1 cellular context compared by ENCODE assay signal in the genomic region with DNA sequence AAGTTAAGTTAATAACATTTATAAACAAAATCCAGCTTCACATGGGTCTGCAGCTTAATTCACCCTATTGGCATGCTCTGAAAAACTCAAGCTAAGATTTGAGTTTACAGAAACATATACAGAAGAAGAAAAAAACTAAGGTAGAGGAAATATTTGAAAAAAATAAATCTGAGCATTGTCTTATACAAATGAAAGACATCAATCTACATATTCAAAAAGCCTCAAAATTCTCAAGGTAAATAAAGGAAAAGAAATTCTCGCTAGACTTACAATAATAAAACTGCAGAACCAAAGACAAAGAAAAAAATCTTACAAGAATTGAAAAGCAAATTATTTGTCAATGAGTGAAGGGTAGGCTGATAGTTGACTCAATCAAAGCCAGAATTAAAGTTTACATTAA.
TF ChIP-seq lines count a peak whose summit lies in the region.

No MANE protein-coding gene starts in this region.

TF ChIP-seq in WTC11, 78 proteins besides CTCF, POLR2A, EP300 and RAD21 (continued from another document):
- TF ChIP-seq, protein P1, sequence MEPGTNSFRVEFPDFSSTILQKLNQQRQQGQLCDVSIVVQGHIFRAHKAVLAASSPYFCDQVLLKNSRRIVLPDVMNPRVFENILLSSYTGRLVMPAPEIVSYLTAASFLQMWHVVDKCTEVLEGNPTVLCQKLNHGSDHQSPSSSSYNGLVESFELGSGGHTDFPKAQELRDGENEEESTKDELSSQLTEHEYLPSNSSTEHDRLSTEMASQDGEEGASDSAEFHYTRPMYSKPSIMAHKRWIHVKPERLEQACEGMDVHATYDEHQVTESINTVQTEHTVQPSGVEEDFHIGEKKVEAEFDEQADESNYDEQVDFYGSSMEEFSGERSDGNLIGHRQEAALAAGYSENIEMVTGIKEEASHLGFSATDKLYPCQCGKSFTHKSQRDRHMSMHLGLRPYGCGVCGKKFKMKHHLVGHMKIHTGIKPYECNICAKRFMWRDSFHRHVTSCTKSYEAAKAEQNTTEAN (CRISPR knock-in tag; IDR thresholded peaks at IDR 0.05) = no peak
- TF ChIP-seq, protein P2, sequence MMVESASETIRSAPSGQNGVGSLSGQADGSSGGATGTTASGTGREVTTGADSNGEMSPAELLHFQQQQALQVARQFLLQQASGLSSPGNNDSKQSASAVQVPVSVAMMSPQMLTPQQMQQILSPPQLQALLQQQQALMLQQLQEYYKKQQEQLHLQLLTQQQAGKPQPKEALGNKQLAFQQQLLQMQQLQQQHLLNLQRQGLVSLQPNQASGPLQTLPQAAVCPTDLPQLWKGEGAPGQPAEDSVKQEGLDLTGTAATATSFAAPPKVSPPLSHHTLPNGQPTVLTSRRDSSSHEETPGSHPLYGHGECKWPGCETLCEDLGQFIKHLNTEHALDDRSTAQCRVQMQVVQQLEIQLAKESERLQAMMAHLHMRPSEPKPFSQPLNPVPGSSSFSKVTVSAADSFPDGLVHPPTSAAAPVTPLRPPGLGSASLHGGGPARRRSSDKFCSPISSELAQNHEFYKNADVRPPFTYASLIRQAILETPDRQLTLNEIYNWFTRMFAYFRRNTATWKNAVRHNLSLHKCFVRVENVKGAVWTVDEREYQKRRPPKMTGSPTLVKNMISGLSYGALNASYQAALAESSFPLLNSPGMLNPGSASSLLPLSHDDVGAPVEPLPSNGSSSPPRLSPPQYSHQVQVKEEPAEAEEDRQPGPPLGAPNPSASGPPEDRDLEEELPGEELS (CRISPR knock-in tag; IDR thresholded peaks at IDR 0.05) = no peak
- TF ChIP-seq, protein P3, sequence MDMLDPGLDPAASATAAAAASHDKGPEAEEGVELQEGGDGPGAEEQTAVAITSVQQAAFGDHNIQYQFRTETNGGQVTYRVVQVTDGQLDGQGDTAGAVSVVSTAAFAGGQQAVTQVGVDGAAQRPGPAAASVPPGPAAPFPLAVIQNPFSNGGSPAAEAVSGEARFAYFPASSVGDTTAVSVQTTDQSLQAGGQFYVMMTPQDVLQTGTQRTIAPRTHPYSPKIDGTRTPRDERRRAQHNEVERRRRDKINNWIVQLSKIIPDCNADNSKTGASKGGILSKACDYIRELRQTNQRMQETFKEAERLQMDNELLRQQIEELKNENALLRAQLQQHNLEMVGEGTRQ (CRISPR knock-in tag; IDR thresholded peaks at IDR 0.05) = no peak
